ENCODE assay signal across 8 cellular contexts in the genomic region with DNA sequence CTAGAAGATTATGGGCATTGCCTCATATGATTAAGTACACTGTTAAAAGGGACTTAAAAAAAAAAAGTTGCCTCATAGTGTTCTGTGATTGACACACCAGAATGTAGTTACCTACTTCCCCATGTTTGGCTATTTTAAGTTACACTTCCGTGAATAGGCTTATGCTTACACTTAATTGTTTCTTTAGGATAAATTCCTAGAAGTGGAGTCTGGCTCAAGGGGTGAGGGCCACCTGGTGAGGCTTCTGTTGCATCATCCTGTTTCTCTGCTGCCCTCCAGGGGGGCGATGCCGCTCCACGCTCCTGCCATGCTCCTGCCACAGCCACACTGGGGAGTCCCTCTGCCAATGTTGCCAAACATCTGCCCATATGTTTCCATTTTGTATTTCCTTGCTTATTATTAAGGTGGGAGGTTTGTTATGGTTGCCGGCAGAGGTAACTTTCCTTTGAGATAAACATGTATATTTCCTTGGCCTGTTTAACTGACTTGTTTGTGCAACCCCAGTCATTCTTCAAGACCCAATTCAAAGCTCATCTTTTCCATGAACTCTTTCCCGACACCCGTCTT.
DNase-seq lines count a peak whose midpoint lies in the region; ATAC-seq, FAIRE-seq and TF ChIP-seq lines count a peak whose summit lies in the region.

No MANE protein-coding gene starts in this region.

- ATAC-seq in SK-N-SH treated with all-trans-retinoic acid at 6 μM for 48 hours (peak; percentile 34; the same call in 1 of the 3 replicates), HG03571 (IDR thresholded peaks at IDR 0.05; ENCODE audit: unreplicated experiment) (no peak), foreskin keratinocyte (no peak)

- H3K9ac ChIP-seq in BLaER1 = no peak overlapping the region
- peak overlapping the region in 1 of 2 donors; percentile 10 for H3K9ac ChIP-seq in kidney (ENCODE audit: low read length in 2 of 2)

- no peak for FAIRE-seq in kidney (lab: Jason Lieb, UNC)

- CTCF ChIA-PET in GM10248 (lab: Yijun Ruan, JAX) = interaction anchor here (1.2 kb wide), 1 partner anchor 11 kb away, joined by 3 read pairs; no protein-coding TSS in a partner anchor

- POLR2A ChIA-PET in GM10248 (lab: Yijun Ruan, JAX) = no interaction called here

- peak overlapping the region; percentile 33 for H3K4me2 ChIP-seq in BLaER1

- H4K20me1 ChIP-seq in BLaER1 = peaks cover 25% of the 10 kb centered on the region; the same call in 1 of the 2 replicates

- H3K4me3 ChIP-seq in BLaER1 (no peak overlapping the region), HAP-1 (no peak overlapping the region), kidney (ENCODE audit: low read length in 2 of 2) (no peak overlapping the region)

- H3K27me3 ChIP-seq in BLaER1 (no peaks in the 10 kb centered on the region), HAP-1 (ENCODE audit: low read depth) (no peaks in the 10 kb centered on the region), foreskin keratinocyte (peaks cover 3% of the 10 kb centered on the region)

- H3K9me3 ChIP-seq in BLaER1 (no peaks in the 10 kb centered on the region), HAP-1 (no peaks in the 10 kb centered on the region), kidney (ENCODE audit: control insufficient read depth in 1 of 2, low read length in 2 of 2) (no peaks in the 10 kb centered on the region)

- H3K36me3 ChIP-seq in BLaER1 (no peaks in the 10 kb centered on the region), HAP-1 (replicated peaks) (no peaks in the 10 kb centered on the region), kidney (ENCODE audit: control insufficient read depth in 1 of 2, insufficient read depth in 2 of 2, low read length in 2 of 2) (no peaks in the 10 kb centered on the region)

- TF ChIP-seq CTCF in kidney (IDR thresholded peaks at IDR 0.05; ENCODE audit: borderline replicate concordance, extremely low read depth, insufficient read depth) = peak; percentile 5
- no peak for TF ChIP-seq CTCF in foreskin keratinocyte (conservative IDR thresholded peaks at IDR 0.05)
- TF ChIP-seq CTCF in GM10248 (IDR thresholded peaks at IDR 0.05; ENCODE audit: control extremely low read depth, extremely low read depth, low read depth, missing control alignments) = no peak

- H3K4me1 ChIP-seq in BLaER1 (peaks cover 40% of the 10 kb centered on the region), HAP-1 (peaks cover 15% of the 10 kb centered on the region), kidney (ENCODE audit: control insufficient read depth in 1 of 2, insufficient read depth in 1 of 2, low read depth in 1 of 2, low read length in 2 of 2) (peaks cover 9 to 22% of the 10 kb centered on the region in 2 donors), foreskin keratinocyte (no peaks in the 10 kb centered on the region)

- DNase-seq in HAP-1 (ENCODE audit: low spot score in 2 of 2) = peak; percentile 20 to 45
- no peak for DNase-seq in kidney
- DNase-seq in foreskin keratinocyte = no peak
- no peak for DNase-seq in GM10248 (ENCODE audit: extremely low spot score)
- DNase-seq in GOT3 (lab: John Stamatoyannopoulos, UW) = no peak

- in situ Hi-C loops in HAP-1 (cut with MboI; ENCODE audit: low sequenced_read_pairs) = no loop called here

- H3K27ac ChIP-seq in BLaER1 (no peak overlapping the region), kidney (ENCODE audit: low read depth in 2 of 2, low read length in 2 of 2) (no peak overlapping the region), foreskin keratinocyte (no peak overlapping the region)

- intact Hi-C loops in kidney (cut with DNase I) = no loop called here

TF ChIP-seq in SK-N-SH treated with all-trans-retinoic acid at 6 μM for 48 hours, 23 proteins besides CTCF, POLR2A, EP300 and RAD21:
- TF ChIP-seq ZFP30 (CRISPR knock-in tag; IDR thresholded peaks at IDR 0.05) = no peak
- no peak for TF ChIP-seq GLIS3 (CRISPR knock-in tag; IDR thresholded peaks at IDR 0.05)
- TF ChIP-seq ESRRG (CRISPR knock-in tag; IDR thresholded peaks at IDR 0.05) = no peak
- TF ChIP-seq, protein P1, sequence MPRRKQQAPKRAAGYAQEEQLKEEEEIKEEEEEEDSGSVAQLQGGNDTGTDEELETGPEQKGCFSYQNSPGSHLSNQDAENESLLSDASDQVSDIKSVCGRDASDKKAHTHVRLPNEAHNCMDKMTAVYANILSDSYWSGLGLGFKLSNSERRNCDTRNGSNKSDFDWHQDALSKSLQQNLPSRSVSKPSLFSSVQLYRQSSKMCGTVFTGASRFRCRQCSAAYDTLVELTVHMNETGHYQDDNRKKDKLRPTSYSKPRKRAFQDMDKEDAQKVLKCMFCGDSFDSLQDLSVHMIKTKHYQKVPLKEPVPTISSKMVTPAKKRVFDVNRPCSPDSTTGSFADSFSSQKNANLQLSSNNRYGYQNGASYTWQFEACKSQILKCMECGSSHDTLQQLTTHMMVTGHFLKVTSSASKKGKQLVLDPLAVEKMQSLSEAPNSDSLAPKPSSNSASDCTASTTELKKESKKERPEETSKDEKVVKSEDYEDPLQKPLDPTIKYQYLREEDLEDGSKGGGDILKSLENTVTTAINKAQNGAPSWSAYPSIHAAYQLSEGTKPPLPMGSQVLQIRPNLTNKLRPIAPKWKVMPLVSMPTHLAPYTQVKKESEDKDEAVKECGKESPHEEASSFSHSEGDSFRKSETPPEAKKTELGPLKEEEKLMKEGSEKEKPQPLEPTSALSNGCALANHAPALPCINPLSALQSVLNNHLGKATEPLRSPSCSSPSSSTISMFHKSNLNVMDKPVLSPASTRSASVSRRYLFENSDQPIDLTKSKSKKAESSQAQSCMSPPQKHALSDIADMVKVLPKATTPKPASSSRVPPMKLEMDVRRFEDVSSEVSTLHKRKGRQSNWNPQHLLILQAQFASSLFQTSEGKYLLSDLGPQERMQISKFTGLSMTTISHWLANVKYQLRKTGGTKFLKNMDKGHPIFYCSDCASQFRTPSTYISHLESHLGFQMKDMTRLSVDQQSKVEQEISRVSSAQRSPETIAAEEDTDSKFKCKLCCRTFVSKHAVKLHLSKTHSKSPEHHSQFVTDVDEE (CRISPR knock-in tag; IDR thresholded peaks at IDR 0.05) = no peak
- no peak for TF ChIP-seq ZC3H10 (CRISPR knock-in tag; IDR thresholded peaks at IDR 0.05)
- no peak for TF ChIP-seq TCF4 (CRISPR knock-in tag; IDR thresholded peaks at IDR 0.05; ENCODE audit: borderline replicate concordance)
- TF ChIP-seq PPARA (CRISPR knock-in tag; IDR thresholded peaks at IDR 0.05; ENCODE audit: borderline replicate concordance) = no peak
- no peak for TF ChIP-seq TOX (CRISPR knock-in tag; IDR thresholded peaks at IDR 0.05; ENCODE audit: borderline replicate concordance)
- TF ChIP-seq, protein P2, sequence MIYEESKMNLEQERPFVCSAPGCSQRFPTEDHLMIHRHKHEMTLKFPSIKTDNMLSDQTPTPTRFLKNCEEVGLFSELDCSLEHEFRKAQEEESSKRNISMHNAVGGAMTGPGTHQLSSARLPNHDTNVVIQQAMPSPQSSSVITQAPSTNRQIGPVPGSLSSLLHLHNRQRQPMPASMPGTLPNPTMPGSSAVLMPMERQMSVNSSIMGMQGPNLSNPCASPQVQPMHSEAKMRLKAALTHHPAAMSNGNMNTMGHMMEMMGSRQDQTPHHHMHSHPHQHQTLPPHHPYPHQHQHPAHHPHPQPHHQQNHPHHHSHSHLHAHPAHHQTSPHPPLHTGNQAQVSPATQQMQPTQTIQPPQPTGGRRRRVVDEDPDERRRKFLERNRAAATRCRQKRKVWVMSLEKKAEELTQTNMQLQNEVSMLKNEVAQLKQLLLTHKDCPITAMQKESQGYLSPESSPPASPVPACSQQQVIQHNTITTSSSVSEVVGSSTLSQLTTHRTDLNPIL (CRISPR knock-in tag; IDR thresholded peaks at IDR 0.05; ENCODE audit: low read depth) = no peak
- TF ChIP-seq OSR1 (CRISPR knock-in tag; IDR thresholded peaks at IDR 0.05) = no peak
- no peak for TF ChIP-seq CSDC2 (CRISPR knock-in tag; IDR thresholded peaks at IDR 0.05)
- TF ChIP-seq ISL1 (CRISPR knock-in tag; IDR thresholded peaks at IDR 0.05) = no peak
- TF ChIP-seq RARB (CRISPR knock-in tag; IDR thresholded peaks at IDR 0.05) = no peak
- TF ChIP-seq, protein P3, sequence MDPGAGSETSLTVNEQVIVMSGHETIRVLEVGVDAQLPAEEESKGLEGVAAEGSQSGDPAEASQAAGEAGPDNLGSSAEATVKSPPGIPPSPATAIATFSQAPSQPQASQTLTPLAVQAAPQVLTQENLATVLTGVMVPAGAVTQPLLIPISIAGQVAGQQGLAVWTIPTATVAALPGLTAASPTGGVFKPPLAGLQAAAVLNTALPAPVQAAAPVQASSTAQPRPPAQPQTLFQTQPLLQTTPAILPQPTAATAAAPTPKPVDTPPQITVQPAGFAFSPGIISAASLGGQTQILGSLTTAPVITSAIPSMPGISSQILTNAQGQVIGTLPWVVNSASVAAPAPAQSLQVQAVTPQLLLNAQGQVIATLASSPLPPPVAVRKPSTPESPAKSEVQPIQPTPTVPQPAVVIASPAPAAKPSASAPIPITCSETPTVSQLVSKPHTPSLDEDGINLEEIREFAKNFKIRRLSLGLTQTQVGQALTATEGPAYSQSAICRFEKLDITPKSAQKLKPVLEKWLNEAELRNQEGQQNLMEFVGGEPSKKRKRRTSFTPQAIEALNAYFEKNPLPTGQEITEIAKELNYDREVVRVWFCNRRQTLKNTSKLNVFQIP (CRISPR knock-in tag; IDR thresholded peaks at IDR 0.05; ENCODE audit: borderline replicate concordance, low read depth) = no peak
- no peak for TF ChIP-seq SNAI2 (CRISPR knock-in tag; IDR thresholded peaks at IDR 0.05)
TF ChIP-seq in SK-N-SH treated with all-trans-retinoic acid at 6 μM for 48 hours: peak in this region for 0.

Comparison
In these comparisons a context has a peak if more than half of its experiments do, and no peak if none do; other contexts are left out.
1. DNase-seq: peak in HAP-1 (2 of 2); none in kidney (single experiment), foreskin keratinocyte (0 of 2), GM10248 (single experiment) and GOT3 (single experiment).